18 cellular contexts compared by ENCODE assay signal in genomic region chr3:63877737-63878393, GRCh38. TPM values are rescaled to one million over a fixed set of nuclear protein-coding genes. Genes with fewer than 3 reads are reported as not detected.
A peak's percentile ranks its signal among the peaks of the same experiment; 100 is the strongest.
DNase-seq lines count a peak whose midpoint lies in the region; ATAC-seq and TF ChIP-seq lines count a peak whose summit lies in the region.
"Had no signal": no experiment of that assay in that cellular context is flagged by ENCODE, and none has a peak within 500 bp of the region (broad histone marks: within the 10 kb centered on the region; RNA-seq: fewer than 3 reads in every experiment).

No MANE protein-coding gene starts in this region.

- H3K9ac ChIP-seq in iPS-15b (ENCODE audit: low read depth, low read length): peak overlapping the region; percentile 28

- no peaks in the 10 kb centered on the region for H3K27me3 ChIP-seq in AG04450 (ENCODE audit: control insufficient read depth, insufficient read depth, low read length)
- no peaks in the 10 kb centered on the region for H3K27me3 ChIP-seq in iPS-15b (ENCODE audit: control insufficient read depth, insufficient read depth, low read length)
- no peaks in the 10 kb centered on the region for H3K27me3 ChIP-seq in ovary
- H3K27me3 ChIP-seq: BE2C, heart left ventricle, uterus had no signal

- ATAC-seq in GM19351 (IDR thresholded peaks at IDR 0.05; ENCODE audit: unreplicated experiment) (no peak), GM21381 (IDR thresholded peaks at IDR 0.05; ENCODE audit: unreplicated experiment) (no peak)
- ATAC-seq: activated T-cell treated with anti-CD3 and anti-CD28 coated beads, Interleukin-2, amount 50 U/mL, for 72 hours; left ventricle myocardium superior had no signal

- CTCF ChIA-PET in AG04450 (lab: Charles Lee): interaction anchor here (0.5 to 2.4 kb wide), 4 partner anchors 59 to 527 kb away, joined by 3 to 10 read pairs (median 4); partner anchors contain the start of gene C3orf49

- POLR2A ChIA-PET in AG04450 (lab: Yijun Ruan, JAX): interaction anchor here (0.7 to 2.4 kb wide), 2 partner anchors 26 to 34 kb away, joined by 3 to 5 read pairs; partner anchors contain the start of gene SCAANT1

- no peak for TF ChIP-seq POLR2A in ovary (IDR thresholded peaks at IDR 0.05)

- H3K9me3 ChIP-seq in AG04450 (ENCODE audit: control insufficient read depth, insufficient read depth, low read length): no peaks in the 10 kb centered on the region
- H3K9me3 ChIP-seq in iPS-15b (ENCODE audit: control insufficient read depth, insufficient read depth, low read length): no peaks in the 10 kb centered on the region
- H3K9me3 ChIP-seq in ovary: no peaks in the 10 kb centered on the region
- H3K9me3 ChIP-seq: BE2C, heart left ventricle, uterus had no signal

- intact Hi-C loops in ovary (cut with DNase I): no loop called here

- TF ChIP-seq CTCF in AG04450 (IDR thresholded peaks at IDR 0.05; ENCODE audit: low read depth, low read length) (no peak), VCaP (conservative IDR thresholded peaks at IDR 0.05) (no peak), ovary (IDR thresholded peaks at IDR 0.05) (no peak)

- H3K27ac ChIP-seq in AG04450 (ENCODE audit: low read depth, low read length) (no peak overlapping the region), VCaP (peak overlapping the region; percentile 58), ovary (no peak overlapping the region)
- H3K27ac ChIP-seq: uterus had no signal

- no peak overlapping the region for H3K4me3 ChIP-seq in AG04450 (ENCODE audit: low read depth, low read length)
- no peak overlapping the region for H3K4me3 ChIP-seq in iPS-15b (ENCODE audit: low read depth, low read length)
- no peak overlapping the region for H3K4me3 ChIP-seq in ovary
- H3K4me3 ChIP-seq: heart left ventricle, uterus had no signal

- WGBS in ovary, 3 donors: 74 to 75% (median 75%) methylated on average over 3 of the region's 3 CpGs

- H3K36me3 ChIP-seq in iPS-15b (ENCODE audit: control insufficient read depth, insufficient read depth, low read length) (no peaks in the 10 kb centered on the region), ovary (no peaks in the 10 kb centered on the region)
- H3K36me3 ChIP-seq: BE2C, heart left ventricle, uterus had no signal

- peaks cover 4% of the 10 kb centered on the region for H3K4me1 ChIP-seq in iPS-15b (ENCODE audit: control insufficient read depth, insufficient read depth, low read length)
- H3K4me1 ChIP-seq in ovary (ENCODE audit: insufficient read depth): peaks cover 3% of the 10 kb centered on the region
- H3K4me1 ChIP-seq: uterus had no signal

- no peak for TF ChIP-seq EP300 in ovary (IDR thresholded peaks at IDR 0.05)

- DNase-seq in AG04450 (ENCODE audit: low read depth, low spot score) (peak; percentile 7), EL (peak; percentile 60), GF-D8 (lab: John Stamatoyannopoulos, UW) (no peak), ovary (no peak)
- DNase-seq: activated T-cell treated with anti-CD3 and anti-CD28 coated beads, Interleukin-2, amount 50 U/mL, for 72 hours; BE2C; heart left ventricle; Kasumi-1; left ventricle myocardium superior; NCI-H2029 treated with DMSO at 0.1 percent for 48 hours; uterus had no signal

RNA-seq across cellular contexts. Expression of gene ATXN7, which starts 14.2 kb away (rescaled TPM):
- polyA plus RNA-seq in AG04450 (2011; rRNA removed) (10.7 and 15.0 TPM in 2 replicates), ovary (10 to 100 TPM in 1 of 2 donors, 1 to 10 TPM in 1; 4.3 to 14.7 TPM)
- 50.2 and 58.5 TPM in 2 replicates for polyA minus RNA-seq in AG04450 (2011; rRNA and poly(A)+ RNA removed)
- 10 to 100 TPM; 23.0 to 47.0 (median 29.8) TPM for total RNA-seq in ovary

RNA-seq across cellular contexts. Expression of gene THOC7, which starts 14.3 kb away (rescaled TPM):
- 71.0 and 84.3 TPM in 2 replicates for polyA plus RNA-seq in AG04450 (2011; rRNA removed)
- polyA minus RNA-seq in AG04450 (2011; rRNA and poly(A)+ RNA removed): 10.8 and 19.3 TPM in 2 replicates
- total RNA-seq in ovary: 10 to 100 TPM; 38.2 to 50.6 (median 46.7) TPM
- polyA plus RNA-seq in ovary: 10 to 100 TPM; 55.6 to 80.3 TPM

RNA-seq across cellular contexts. Expression of gene SCAANT1, which starts 34.3 kb away (rescaled TPM):
- polyA plus RNA-seq in AG04450 (2011; rRNA removed): not detected in 2 replicates
- not detected in 2 replicates for polyA minus RNA-seq in AG04450 (2011; rRNA and poly(A)+ RNA removed)
- not detected for total RNA-seq in ovary
- not detected for polyA plus RNA-seq in ovary
- total RNA-seq: activated T-cell treated with anti-CD3 and anti-CD28 coated beads, Interleukin-2, amount 50 U/mL, for 72 hours; cardiac septum; H1; heart left ventricle; left ventricle myocardium superior; posterior vena cava; uterus had no signal
- polyA plus RNA-seq: H1, heart left ventricle had no signal

RNA-seq across cellular contexts. Expression of gene C3orf49, which starts 58.8 kb away (rescaled TPM):
- polyA plus RNA-seq in AG04450 (2011; rRNA removed): not detected in 2 replicates
- not detected in 2 replicates for polyA minus RNA-seq in AG04450 (2011; rRNA and poly(A)+ RNA removed)
- total RNA-seq in ovary: not detected
- not detected for polyA plus RNA-seq in ovary
- total RNA-seq: activated T-cell treated with anti-CD3 and anti-CD28 coated beads, Interleukin-2, amount 50 U/mL, for 72 hours; cardiac septum; H1; heart left ventricle; left ventricle myocardium superior; posterior vena cava; uterus had no signal
- polyA plus RNA-seq: H1, heart left ventricle had no signal

Comparison
In these comparisons a context has a peak if more than half of its experiments do, and no peak if none do; other contexts are left out.
1. DNase-seq: peak in AG04450 (single experiment) and EL (single experiment); none in GF-D8 (single experiment) and ovary (0 of 5).